Comparison of ENCODE assay signal across 23 cellular contexts in genomic region chr3:140950154-140950553, GRCh38. TPM values are rescaled to one million over a fixed set of nuclear protein-coding genes. Genes with fewer than 3 reads are reported as not detected.
DNase-seq lines count a peak whose midpoint lies in the region; ATAC-seq and TF ChIP-seq lines count a peak whose summit lies in the region.
"Had no signal": no experiment of that assay in that cellular context is flagged by ENCODE, and none has a peak within 500 bp of the region (broad histone marks: within the 10 kb centered on the region; RNA-seq: fewer than 3 reads in every experiment).

No MANE protein-coding gene starts in this region.

- H3K4me3 ChIP-seq in cardiac muscle cell (no peak overlapping the region), endodermal cell (ENCODE audit: low read length) (no peak overlapping the region), neural progenitor cell (no peak overlapping the region)
- H3K4me3 ChIP-seq: K562, PC-9 had no signal

- H3K4me2 ChIP-seq in neural progenitor cell: peak overlapping the region; percentile 62
- H3K4me2 ChIP-seq: PC-9 had no signal

- H3K27ac ChIP-seq in cardiac muscle cell (peak overlapping the region; percentile 37), endodermal cell (ENCODE audit: low read depth, low read length) (no peak overlapping the region), neural progenitor cell (peak overlapping the region; percentile 89)
- H3K27ac ChIP-seq: PC-9 had no signal

- intact Hi-C loops in left ventricle myocardium superior (cut with micrococcal nuclease): no loop called here
- intact Hi-C loops in activated CD4-positive, alpha-beta T cell treated with anti-CD3 and anti-CD28 coated beads, Interleukin-2, amount 10 ng/mL, durations not matched to agents 24 days and 14 days (cut with micrococcal nuclease): no loop called here

- no peak for DNase-seq in cardiac muscle cell (ENCODE audit: low read depth in 1 of 2, low spot score in 1 of 2)
- DNase-seq in left ventricle myocardium superior: no peak
- DNase-seq in endodermal cell: no peak
- DNase-seq in neural progenitor cell (ENCODE audit: low spot score): no peak
- DNase-seq in SKM-1 (lab: John Stamatoyannopoulos, UW; ENCODE audit: unreplicated experiment): no peak
- no peak for DNase-seq in activated CD4-positive, CD25-positive, alpha-beta regulatory T cell treated with anti-CD3 and anti-CD28 coated beads, Interleukin-2, amount 50 U/mL, for 72 hours
- DNase-seq in activated CD4-positive, alpha-beta T cell treated with anti-CD3 and anti-CD28 coated beads, Interleukin-2, amount 10 ng/mL, durations not matched to agents 24 days and 14 days: no peak
- DNase-seq: DMS79, H7, HFFc6, MM.1S, NCI-H1048, NCI-H1417 treated with DMSO at 0.1 percent for 48 hours, NCI-H187, NCI-H2227 treated with DMSO at 0.1 percent for 48 hours, NCI-H510A treated with DMSO at 0.1 percent for 48 hours, NCI-H748 treated with DMSO at 0.1 percent for 48 hours, PC-9, RPMI8226, SHP77 had no signal

- H3K27me3 Mint-ChIP-seq in endodermal cell (ENCODE audit: insufficient read depth) (no peaks in the 10 kb centered on the region), neural progenitor cell (ENCODE audit: insufficient read depth, low read depth) (no peaks in the 10 kb centered on the region)
- no peaks in the 10 kb centered on the region for H3K27me3 Mint-ChIP-seq in activated CD4-positive, alpha-beta T cell treated with anti-CD3 and anti-CD28 coated beads, Interleukin-2, amount 10 ng/mL, durations not matched to agents 24 days and 14 days
- H3K27me3 Mint-ChIP-seq: B cell had no signal

- ATAC-seq in left ventricle myocardium superior: no peak
- ATAC-seq: K562 had no signal

- no peak overlapping the region for H3K4me3 Mint-ChIP-seq in endodermal cell
- no peak overlapping the region for H3K4me3 Mint-ChIP-seq in neural progenitor cell
- H3K4me3 Mint-ChIP-seq in activated CD4-positive, alpha-beta T cell treated with anti-CD3 and anti-CD28 coated beads, Interleukin-2, amount 10 ng/mL, durations not matched to agents 24 days and 14 days: no peak overlapping the region
- H3K4me3 Mint-ChIP-seq: B cell, CD14-positive monocyte, HFFc6 had no signal

- no peak overlapping the region for H3K9ac ChIP-seq in endodermal cell (ENCODE audit: extremely low read depth, low read length, poor library complexity, severe bottlenecking)
- no peak overlapping the region for H3K9ac ChIP-seq in neural progenitor cell

- WGBS in endodermal cell (ENCODE audit: insufficient coverage in 1 of 2, insufficient read length in 1 of 2), 2 experiments: no CpG with 5 or more reads among the region's 1 CpG

- H3K27ac Mint-ChIP-seq in endodermal cell: peak overlapping the region; percentile 67
- H3K27ac Mint-ChIP-seq in neural progenitor cell: no peak overlapping the region
- no peak overlapping the region for H3K27ac Mint-ChIP-seq in activated CD4-positive, alpha-beta T cell treated with anti-CD3 and anti-CD28 coated beads, Interleukin-2, amount 10 ng/mL, durations not matched to agents 24 days and 14 days
- H3K27ac Mint-ChIP-seq: B cell, HFFc6 had no signal

- H4K20me1 ChIP-seq in neural progenitor cell (ENCODE audit: low read depth): peaks cover 100% of the 10 kb centered on the region

- TF ChIP-seq CTCF in cardiac muscle cell (IDR thresholded peaks at IDR 0.05; ENCODE audit: low read depth, low read length) (no peak), endodermal cell (conservative IDR thresholded peaks at IDR 0.05) (no peak), neural progenitor cell (IDR thresholded peaks at IDR 0.05) (no peak)

- H3K9me3 Mint-ChIP-seq in endodermal cell (no peaks in the 10 kb centered on the region), neural progenitor cell (no peaks in the 10 kb centered on the region)
- no peaks in the 10 kb centered on the region for H3K9me3 Mint-ChIP-seq in activated CD4-positive, alpha-beta T cell treated with anti-CD3 and anti-CD28 coated beads, Interleukin-2, amount 10 ng/mL, durations not matched to agents 24 days and 14 days
- H3K9me3 Mint-ChIP-seq: CD14-positive monocyte, HFFc6 had no signal

- H3K4me1 ChIP-seq in cardiac muscle cell (ENCODE audit: low read depth) (peaks cover 21% of the 10 kb centered on the region), endodermal cell (ENCODE audit: control insufficient read depth, insufficient read depth, low read length) (peaks cover 4% of the 10 kb centered on the region), neural progenitor cell (peaks cover 35% of the 10 kb centered on the region)

- peaks cover 34% of the 10 kb centered on the region for H3F3A ChIP-seq in neural progenitor cell (ENCODE audit: low read depth)

- H3K36me3 Mint-ChIP-seq in endodermal cell (ENCODE audit: low read depth): peaks cover 13% of the 10 kb centered on the region
- H3K36me3 Mint-ChIP-seq in neural progenitor cell: peaks cover 14% of the 10 kb centered on the region
- peaks cover 19% of the 10 kb centered on the region for H3K36me3 Mint-ChIP-seq in activated CD4-positive, alpha-beta T cell treated with anti-CD3 and anti-CD28 coated beads, Interleukin-2, amount 10 ng/mL, durations not matched to agents 24 days and 14 days (ENCODE audit: low read depth)

- no peaks in the 10 kb centered on the region for H3K27me3 ChIP-seq in cardiac muscle cell
- no peaks in the 10 kb centered on the region for H3K27me3 ChIP-seq in endodermal cell (ENCODE audit: control insufficient read depth, insufficient read depth, low read length, poor library complexity, severe bottlenecking)
- no peaks in the 10 kb centered on the region for H3K27me3 ChIP-seq in neural progenitor cell

- H3K36me3 ChIP-seq in cardiac muscle cell (peaks cover 4% of the 10 kb centered on the region), endodermal cell (ENCODE audit: control insufficient read depth, insufficient read depth, low read length) (peaks cover 8% of the 10 kb centered on the region), neural progenitor cell (no peaks in the 10 kb centered on the region)

- H3K79me2 ChIP-seq in neural progenitor cell (ENCODE audit: low read depth): peaks cover 100% of the 10 kb centered on the region

- no peaks in the 10 kb centered on the region for H3K9me3 ChIP-seq in cardiac muscle cell (ENCODE audit: low read depth)
- H3K9me3 ChIP-seq in endodermal cell (ENCODE audit: control insufficient read depth, low read length): no peaks in the 10 kb centered on the region
- no peaks in the 10 kb centered on the region for H3K9me3 ChIP-seq in neural progenitor cell (ENCODE audit: low read depth)

- no peak overlapping the region for H2AFZ ChIP-seq in neural progenitor cell (replicated peaks)
- H2AFZ ChIP-seq: PC-9 had no signal

- peaks cover 64% of the 10 kb centered on the region for H3K4me1 Mint-ChIP-seq in endodermal cell
- peaks cover 21% of the 10 kb centered on the region for H3K4me1 Mint-ChIP-seq in neural progenitor cell
- peaks cover 16% of the 10 kb centered on the region for H3K4me1 Mint-ChIP-seq in activated CD4-positive, alpha-beta T cell treated with anti-CD3 and anti-CD28 coated beads, Interleukin-2, amount 10 ng/mL, durations not matched to agents 24 days and 14 days

RNA-seq across cellular contexts. Expression of gene SLC25A36, which starts 8.5 kb away (rescaled TPM):
- total RNA-seq in cardiac muscle cell (85.7 and 297 TPM in 2 replicates), left ventricle myocardium superior (86.2 TPM), endodermal cell (100 to 1,000 TPM in 1 of 2 donors, 10 to 100 TPM in 1; 82.6 to 101 TPM), neural progenitor cell (ENCODE audit: low replicate concordance) (154 and 203 TPM in 2 replicates)
- 70.0 and 105 TPM in 2 replicates for polyA plus RNA-seq in cardiac muscle cell
- 112 TPM for polyA plus RNA-seq in endodermal cell (2013, experiment 1 of 2)
- 104 TPM for polyA plus RNA-seq in endodermal cell (2013, experiment 2 of 2)
- total RNA-seq in activated CD4-positive, alpha-beta T cell treated with anti-CD3 and anti-CD28 coated beads, Interleukin-2, amount 10 ng/mL, durations not matched to agents 24 days and 14 days: 56.3 and 58.9 TPM in 2 replicates
